In genomic region chr2:96305091-96305978, GRCh38 we compare ENCODE assay signal across 8 cellular contexts. TPM values are rescaled to one million over a fixed set of nuclear protein-coding genes. Genes with fewer than 3 reads are reported as not detected.
DNase-seq lines count a peak whose midpoint lies in the region; ATAC-seq lines count a peak whose summit lies in the region.

Gene SNRNP200 (minus strand): TSS chr2:96305546. CDS start chr2:96305437, 109 bp downstream.

- peak; percentile 87 for ATAC-seq in GM21367 (IDR thresholded peaks at IDR 0.05; ENCODE audit: unreplicated experiment)

- peak within 1 kb of the TSS; percentile 99 for H3K27ac ChIP-seq in effector memory CD4-positive, alpha-beta T cell (ENCODE audit: insufficient read depth, low read length, poor library complexity, severe bottlenecking)

- CTCF ChIA-PET in activated CD8-positive, alpha-beta memory T cell treated with anti-CD3 and anti-CD28 coated beads for 36 hours (lab: Charles Lee): interaction anchor here (0.7 to 1.6 kb wide), 8 partner anchors 15 to 44 kb away, joined by 3 to 9 read pairs (median 4); partner anchors contain the start of gene ITPRIPL1

- POLR2A ChIA-PET in activated CD8-positive, alpha-beta memory T cell treated with anti-CD3 and anti-CD28 coated beads for 36 hours (lab: Charles Lee): interaction anchor here (0.7 to 3.0 kb wide), 8 partner anchors 11 to 227 kb away, joined by 4 to 23 read pairs (median 4); partner anchors contain the start of gene ITPRIPL1

- H3K27me3 ChIP-seq in effector memory CD4-positive, alpha-beta T cell (replicated peaks; ENCODE audit: control insufficient read depth, insufficient read depth, low read length, poor library complexity, severe bottlenecking): no peaks in the 10 kb centered on the region

- H3K4me1 ChIP-seq in effector memory CD4-positive, alpha-beta T cell (ENCODE audit: control insufficient read depth, insufficient read depth, low read length, poor library complexity, severe bottlenecking): peaks cover 15% of the 10 kb centered on the region

- peak within 1 kb of the TSS; percentile 94 for H3K4me3 ChIP-seq in effector memory CD4-positive, alpha-beta T cell (ENCODE audit: insufficient read depth, low read depth, low read length, poor library complexity, severe bottlenecking)

- no peaks in the 10 kb centered on the region for H3K9me3 ChIP-seq in effector memory CD4-positive, alpha-beta T cell (ENCODE audit: control insufficient read depth, low read length)

- H3K36me3 ChIP-seq in effector memory CD4-positive, alpha-beta T cell (ENCODE audit: control insufficient read depth, insufficient read depth, low read length): peaks cover 42% of the 10 kb centered on the region

- DNase-seq in COLO829 (ENCODE audit: low spot score): peak; percentile 74
- DNase-seq in HUDEP-2 (lab: John Stamatoyannopoulos, UW; ENCODE audit: unreplicated experiment in 76 of 76): peak in 74 of 76 experiments; percentile 14 to 91 (median 81)
- DNase-seq in NOMO-1 treated with DMSO at 0.1 percent for 48 hours (lab: John Stamatoyannopoulos, UW; ENCODE audit: unreplicated experiment): peak; percentile 85
- peak; percentile 87 to 89 (median 89) for DNase-seq in effector memory CD4-positive, alpha-beta T cell
- DNase-seq in medulla oblongata (ENCODE audit: extremely low spot score): peak; percentile 89
- peak; percentile 87 to 89 (median 88) for DNase-seq in stimulated activated CD4-positive, alpha-beta T cell treated with anti-CD3 and anti-CD28 coated beads, TNF-alpha, amount 100 ng/mL, for 48 hours (ENCODE audit: low read depth in 3 of 3)

RNA-seq across cellular contexts. Expression of gene SNRNP200, which starts in this region (rescaled TPM):
- total RNA-seq in activated CD8-positive, alpha-beta memory T cell treated with anti-CD3 and anti-CD28 coated beads for 36 hours: 100 to 1,000 TPM; 193 to 200 TPM

Comparison
In these comparisons a context has a peak if more than half of its experiments do, and no peak if none do; other contexts are left out.
1. Peak in every context shown above with its lines: DNase-seq, ATAC-seq, H3K4me3 ChIP-seq and H3K27ac ChIP-seq.